Comparison of ENCODE assay signal across 29 cellular contexts in the genomic region with DNA sequence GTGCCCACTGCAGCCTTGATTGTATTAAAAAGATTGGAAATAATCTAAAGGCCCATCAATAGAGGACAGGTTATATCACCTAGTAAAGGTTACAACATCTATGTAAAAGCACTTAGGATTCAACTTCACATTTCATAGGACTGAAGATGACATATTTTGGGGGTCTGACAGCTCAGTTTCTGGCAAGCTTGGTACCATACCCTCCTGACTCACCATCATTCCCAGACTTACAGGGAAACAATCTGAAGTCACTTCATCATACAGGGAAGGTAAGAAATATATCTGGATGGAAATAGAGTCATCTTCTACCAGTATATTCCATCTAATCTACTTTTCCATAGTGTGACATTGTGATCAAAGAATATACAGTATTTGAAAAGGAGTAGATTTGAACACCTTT. TPM values are rescaled to one million over a fixed set of nuclear protein-coding genes. Genes with fewer than 3 reads are reported as not detected.
DNase-seq lines count a peak whose midpoint lies in the region; ATAC-seq, FAIRE-seq and TF ChIP-seq lines count a peak whose summit lies in the region.
"Had no signal": no experiment of that assay in that cellular context is flagged by ENCODE, and none has a peak within 500 bp of the region (broad histone marks: within the 10 kb centered on the region; RNA-seq: fewer than 3 reads in every experiment).

No MANE protein-coding gene starts in this region.

- FAIRE-seq in A549 (lab: Jason Lieb, UNC) = no peak
- FAIRE-seq: GM12891, HepG2, K562 had no signal

- TF ChIP-seq CTCF in A549 (IDR thresholded peaks at IDR 0.05) (no peak), RWPE1 (conservative IDR thresholded peaks at IDR 0.05; ENCODE audit: low read depth) (no peak), colonic mucosa (IDR thresholded peaks at IDR 0.05) (no peak)

- CTCF ChIA-PET in A549 (lab: Yijun Ruan, JAX) = interaction anchor here (1.2 kb wide), 1 partner anchor 77 kb away, joined by 3 read pairs; no protein-coding TSS in a partner anchor
- CTCF ChIA-PET in RWPE1 (lab: Yijun Ruan, JAX) = no interaction called here

- H3K4me2 ChIP-seq in A549 = peak overlapping the region; percentile 60; the same call in 2 of the 3 replicates
- H3K4me2 ChIP-seq: GM23338 had no signal

- peak in 1 of 2 experiments; percentile 42; a peak in 1 of 6 replicates for ATAC-seq in A549
- ATAC-seq in HG03378 (IDR thresholded peaks at IDR 0.05; ENCODE audit: unreplicated experiment) = no peak
- ATAC-seq: GM23338, HepG2, K562 had no signal

- no peak for TF ChIP-seq EP300 in A549 (IDR thresholded peaks at IDR 0.05)

- H3K9me3 ChIP-seq in A549 = no peaks in the 10 kb centered on the region
- no peaks in the 10 kb centered on the region for H3K9me3 ChIP-seq in colonic mucosa
- H3K9me3 ChIP-seq: HAP-1 had no signal

- H3K4me3 ChIP-seq in A549 = no peak overlapping the region
- no peak overlapping the region for H3K4me3 ChIP-seq in colonic mucosa
- H3K4me3 ChIP-seq: GM23338, HAP-1, K562, SK-N-MC had no signal

- H3K36me3 ChIP-seq in colonic mucosa = no peaks in the 10 kb centered on the region
- H3K36me3 ChIP-seq: HAP-1 had no signal

- intact Hi-C loops in colonic mucosa (cut with DNase I) = no loop called here

- no peaks in the 10 kb centered on the region for H3K27me3 ChIP-seq in colonic mucosa

- TF ChIP-seq POLR2A in A549 (IDR thresholded peaks at IDR 0.05; ENCODE audit: low read length) = no peak

- H3K4me1 ChIP-seq in A549 = peaks cover 28% of the 10 kb centered on the region
- no peaks in the 10 kb centered on the region for H3K4me1 ChIP-seq in colonic mucosa

- H3K27ac ChIP-seq in A549 (peak overlapping the region in 1 of 2 experiments; percentile 62; a peak in 1 of 6 replicates), RWPE1 (no peak overlapping the region), colonic mucosa (no peak overlapping the region)
- H3K27ac ChIP-seq: 22Rv1, HL-60, SK-N-MC had no signal

- POLR2A ChIA-PET in A549 (lab: Yijun Ruan, JAX) = no interaction called here
- POLR2A ChIA-PET in RWPE1 (lab: Yijun Ruan, JAX; ENCODE audit: low non-redundant PET) = no interaction called here

- peak in 1 of 2 experiments; percentile 23 for DNase-seq in A549 (ENCODE audit: low read depth in 1 of 2, low spot score in 1 of 2)
- DNase-seq in HS-5 (ENCODE audit: low read depth) = peak; percentile 53
- peak; percentile 4 for DNase-seq in RPMI7951 (ENCODE audit: low read depth)
- peak; percentile 24 for DNase-seq in glomerular visceral epithelial cell (ENCODE audit: extremely low spot score)
- no peak for DNase-seq in NCI-H774 (lab: John Stamatoyannopoulos, UW)
- no peak for DNase-seq in RWPE1 (ENCODE audit: low spot score)
- DNase-seq in colonic mucosa = no peak
- DNase-seq: ACHN, Calu3, DMS153, DND-41, GDM1, HFFc6, Kasumi-1, NCI-H1105 treated with DMSO at 0.1 percent for 48 hours, NCI-H146, NCI-H1930, NCI-H446 treated with DMSO at 0.1 percent for 48 hours, NCI-H526, SIG-M5 had no signal

- no peak overlapping the region for H3K9ac ChIP-seq in colonic mucosa (ENCODE audit: low read depth in 2 of 2, low read length in 2 of 2)

- no peak for TF ChIP-seq RAD21 in A549 (conservative IDR thresholded peaks at IDR 0.05 in 1 of 2, IDR thresholded peaks at IDR 0.05 in 1 of 2)

TF ChIP-seq in A549, 52 proteins besides CTCF, POLR2A, EP300 and RAD21:
- TF ChIP-seq NFE2L2 (conservative IDR thresholded peaks at IDR 0.05; ENCODE audit: low read length) (no peak), KDM5A (IDR thresholded peaks at IDR 0.05) (no peak), MAZ (IDR thresholded peaks at IDR 0.05; ENCODE audit: borderline replicate concordance, low read depth, low read length) (no peak), HDAC2 (IDR thresholded peaks at IDR 0.05) (no peak), FOSB (CRISPR knock-in tag; IDR thresholded peaks at IDR 0.05) (no peak)
- TF ChIP-seq, protein P1, sequence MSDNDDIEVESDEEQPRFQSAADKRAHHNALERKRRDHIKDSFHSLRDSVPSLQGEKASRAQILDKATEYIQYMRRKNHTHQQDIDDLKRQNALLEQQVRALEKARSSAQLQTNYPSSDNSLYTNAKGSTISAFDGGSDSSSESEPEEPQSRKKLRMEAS (IDR thresholded peaks at IDR 0.05) = no peak

RNA-seq across cellular contexts. Expression of a gene that starts 28.8 kb away (rescaled TPM):
- polyA plus RNA-seq in A549 (2011; rRNA removed) (14.4 and 17.1 TPM in 2 replicates), A549 (2017; fragmentation: RNase III; extraction: RNeasy Plus Mini Kit Qiagen cat#74134 plus additional on column Dnase treatment) (10.5 to 13.6 TPM (median 12.6 TPM) in 3 replicates)
- polyA plus RNA-seq in A549 (2012; cell fraction: cytosol; rRNA removed) = 3.3 and 5.0 TPM in 2 replicates
- 4.6 and 6.4 TPM in 2 replicates for polyA plus RNA-seq in A549 (2012; cell fraction: nucleus; rRNA removed)
- polyA minus RNA-seq in A549 (2011; rRNA and poly(A)+ RNA removed) = 15.8 and 16.5 TPM in 2 replicates
- total RNA-seq in RPMI7951 (2014; rRNA removed; shearing (Covaris generic)) = 8.7 and 19.9 TPM in 2 replicates
- 10 to 100 TPM; 43.7 to 46.4 TPM for total RNA-seq in colonic mucosa

Comparison
In these comparisons a context has a peak if more than half of its experiments do, and no peak if none do; other contexts are left out.
1. DNase-seq: peak in HS-5 (single experiment), RPMI7951 (single experiment) and glomerular visceral epithelial cell (single experiment); none in NCI-H774 (single experiment), RWPE1 (single experiment) and colonic mucosa (single experiment).